Comparison of ENCODE assay signal across 8 cellular contexts in the genomic region with DNA sequence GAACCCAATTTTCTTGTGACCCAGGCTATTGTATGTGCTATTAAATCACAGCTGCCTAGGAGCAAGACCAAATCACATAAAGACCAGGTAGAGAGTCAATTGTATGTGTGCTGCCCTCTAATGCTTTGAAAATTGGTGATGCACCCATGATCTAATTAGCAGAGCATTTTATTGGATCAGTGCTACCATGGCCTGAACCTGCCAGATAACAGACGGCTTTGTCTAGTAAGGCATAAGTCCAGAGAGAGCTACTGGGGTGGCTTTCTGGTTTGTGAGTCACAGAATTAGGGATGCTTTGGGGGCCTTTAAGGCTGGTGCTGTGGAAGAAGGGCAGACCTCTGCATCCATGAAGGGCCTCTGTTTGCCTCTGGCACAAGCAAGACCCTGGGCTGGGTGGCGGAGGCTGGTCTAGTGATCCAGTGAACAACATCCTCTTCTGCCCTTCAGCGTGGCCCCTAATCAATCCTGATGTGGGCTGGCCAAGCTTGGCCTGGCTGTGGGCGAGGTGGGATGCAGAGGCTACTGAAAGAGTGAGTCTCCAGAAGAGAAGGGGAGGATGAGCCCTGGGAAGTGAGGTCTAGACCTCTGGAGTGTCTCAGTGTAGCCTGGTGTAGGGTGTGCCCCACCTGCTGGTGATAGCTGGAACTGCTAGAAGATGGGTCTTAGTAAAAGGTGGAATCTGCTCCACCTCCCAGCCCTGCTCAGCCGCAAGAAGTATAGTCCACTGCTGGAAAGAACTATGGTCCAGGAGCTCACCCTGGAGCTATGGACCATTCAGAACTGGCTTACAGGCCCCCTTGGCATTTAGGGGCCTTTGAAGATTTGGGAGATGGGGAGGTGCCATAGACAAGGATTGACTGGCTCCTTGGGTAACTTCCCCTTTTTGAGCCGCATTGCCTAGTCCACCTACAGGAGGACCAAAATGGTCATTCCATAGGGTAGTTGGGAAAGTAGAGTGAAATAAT. TPM values are rescaled to one million over a fixed set of nuclear protein-coding genes. Genes with fewer than 3 reads are reported as not detected.
DNase-seq lines count a peak whose midpoint lies in the region; ATAC-seq, FAIRE-seq and TF ChIP-seq lines count a peak whose summit lies in the region.

No MANE protein-coding gene starts in this region.

- FAIRE-seq in frontal cortex (lab: Jason Lieb, UNC) = no peak

- TF ChIP-seq CTCF in MM.1S (IDR thresholded peaks at IDR 0.05; ENCODE audit: low read length) (peak; percentile 88), omental fat pad (IDR thresholded peaks at IDR 0.05) (peak in 1 of 3 donors; percentile 73)

- DNase-seq in ELR (ENCODE audit: low read depth) (peak; percentile 85), MM.1S (peak; percentile 66), SHP77 treated with DMSO at 0.1 percent for 48 hours (lab: John Stamatoyannopoulos, UW) (peak; percentile 48), frontal cortex (ENCODE audit: low spot score in 2 of 2) (peak; percentile 61 to 80), omental fat pad (ENCODE audit: low spot score) (peak; percentile 95)
- peak; percentile 53 for DNase-seq in activated T-helper 9 cell treated with anti-CD3 and anti-CD28 coated beads, Interleukin-2, amount 50 U/mL, for 16 hours (ENCODE audit: low read depth)

- no peaks in the 10 kb centered on the region for H3K36me3 ChIP-seq in MM.1S (replicated peaks; ENCODE audit: insufficient read depth, low read length)

- no peak overlapping the region for H3K4me3 ChIP-seq in MM.1S (ENCODE audit: low read length)

- no peaks in the 10 kb centered on the region for H3K9me3 ChIP-seq in MM.1S (replicated peaks; ENCODE audit: insufficient read depth, low read length)

- H4K20me1 ChIP-seq in MM.1S (ENCODE audit: insufficient read depth, low read length) = no peaks in the 10 kb centered on the region

- H3K9me2 ChIP-seq in MM.1S (replicated peaks; ENCODE audit: insufficient read depth, low read length) = no peaks in the 10 kb centered on the region

- peak; percentile 52 for ATAC-seq in omental fat pad (ENCODE audit: low FRiP score)
- ATAC-seq in HG03457 (IDR thresholded peaks at IDR 0.05; ENCODE audit: unreplicated experiment) = no peak

- H3K27ac ChIP-seq in MM.1S (ENCODE audit: low read length) (no peak overlapping the region), temporal lobe (ENCODE audit: low read depth, low read length) (peak overlapping the region; percentile 28)

- no peak overlapping the region for H3K4me2 ChIP-seq in MM.1S (ENCODE audit: low read depth, low read length)

- no peak overlapping the region for H2AFZ ChIP-seq in MM.1S (ENCODE audit: low read length)

- H3K27me3 ChIP-seq in MM.1S (replicated peaks; ENCODE audit: insufficient read depth, low read length) = no peaks in the 10 kb centered on the region

- H3F3A ChIP-seq in MM.1S (ENCODE audit: insufficient read depth, low read length) = no peaks in the 10 kb centered on the region

- no peaks in the 10 kb centered on the region for H3K4me1 ChIP-seq in MM.1S (ENCODE audit: low read length)

- H3K79me2 ChIP-seq in MM.1S (ENCODE audit: low read length) = no peaks in the 10 kb centered on the region

- no peak overlapping the region for H3K9ac ChIP-seq in MM.1S (ENCODE audit: low read length)

RNA-seq across cellular contexts. Expression of a gene that starts 36.7 kb away (rescaled TPM):
- total RNA-seq in frontal cortex = 24.9 TPM
- total RNA-seq in omental fat pad = 10 to 100 TPM; 30.8 to 40.5 (median 32.3) TPM
- total RNA-seq in temporal lobe = 18.7 TPM

RNA-seq across cellular contexts. Expression of a gene that starts 45.0 kb away (rescaled TPM):
- total RNA-seq in frontal cortex (58.7 TPM), omental fat pad (10 to 100 TPM; 27.4 to 55.5 (median 46.0) TPM), temporal lobe (94.7 TPM)
